ENCODE assay signal across 11 cellular contexts in the genomic region with DNA sequence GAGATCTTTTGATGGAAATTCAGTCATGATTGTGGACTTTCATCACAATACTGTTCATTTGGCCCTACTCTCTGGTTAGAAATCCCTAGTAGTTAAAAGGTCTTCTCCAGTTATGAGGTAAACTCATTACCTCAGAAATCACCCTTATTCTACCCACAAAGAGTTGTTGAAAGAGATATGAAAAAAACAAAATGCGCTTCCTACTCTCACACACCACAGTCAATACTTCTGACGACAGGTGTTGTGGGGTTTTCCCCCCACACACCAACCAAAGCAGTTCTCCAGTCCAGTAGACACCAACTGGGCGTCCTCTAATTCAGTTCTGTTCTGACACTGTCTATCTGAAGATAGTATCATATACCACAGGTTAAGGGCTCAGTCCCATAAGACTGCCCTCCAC. TPM values are rescaled to one million over a fixed set of nuclear protein-coding genes. Genes with fewer than 3 reads are reported as not detected.
DNase-seq lines count a peak whose midpoint lies in the region; ATAC-seq, FAIRE-seq and TF ChIP-seq lines count a peak whose summit lies in the region.
"Had no signal": no experiment of that assay in that cellular context is flagged by ENCODE, and none has a peak within 500 bp of the region (broad histone marks: within the 10 kb centered on the region; RNA-seq: fewer than 3 reads in every experiment).

No MANE protein-coding gene starts in this region.

- ATAC-seq in GM19395 (IDR thresholded peaks at IDR 0.05; ENCODE audit: unreplicated experiment) (peak; percentile 97), HG02798 (IDR thresholded peaks at IDR 0.05; ENCODE audit: poor library complexity, unreplicated experiment) (peak; percentile 98), HG03520 (IDR thresholded peaks at IDR 0.05; ENCODE audit: unreplicated experiment) (peak; percentile 96)
- ATAC-seq: T-helper 17 cell had no signal

- no peak for TF ChIP-seq POLR2A in GM12891 (IDR thresholded peaks at IDR 0.05; ENCODE audit: low read depth, low read length)

- H3K36me3 ChIP-seq in ascending aorta = no peaks in the 10 kb centered on the region

- DNase-seq in GM12891 (ENCODE audit: insufficient read length, low spot score) = peak; percentile 9
- DNase-seq in activated CD4-positive, CD25-positive, alpha-beta regulatory T cell (lab: John Stamatoyannopoulos, UW) = no peak
- no peak for DNase-seq in ascending aorta (ENCODE audit: low spot score in 2 of 2)
- no peak for DNase-seq in foreskin melanocyte
- DNase-seq in HuH-7 (ENCODE audit: low spot score) = no peak
- DNase-seq: NK-92 treated with Interleukin-12 subunit alpha and Interleukin-12 subunit beta, amount 100 ng/mL, for 24 hours; T-helper 17 cell had no signal

- H3K4me1 ChIP-seq in ascending aorta = no peaks in the 10 kb centered on the region

- intact Hi-C loops in ascending aorta (cut with DNase I) = no loop called here

- no peaks in the 10 kb centered on the region for H3K27me3 ChIP-seq in ascending aorta

- no peak overlapping the region for H3K27ac ChIP-seq in ascending aorta
- H3K27ac ChIP-seq: skin epidermis had no signal

- H3K9me3 ChIP-seq in ascending aorta = no peaks in the 10 kb centered on the region

- FAIRE-seq in GM12891 (lab: Jason Lieb, UNC) = peak; percentile 88

- no peak overlapping the region for H3K4me3 ChIP-seq in ascending aorta
- H3K4me3 ChIP-seq: skin epidermis had no signal

- no peak for TF ChIP-seq CTCF in ascending aorta (IDR thresholded peaks at IDR 0.05)

TF ChIP-seq in GM12891, 5 proteins besides CTCF, POLR2A, EP300 and RAD21:
- TF ChIP-seq PAX5 (IDR thresholded peaks at IDR 0.05; ENCODE audit: insufficient read depth, low read length, severe bottlenecking) (no peak), SPI1 (IDR thresholded peaks at IDR 0.05; ENCODE audit: low read depth, low read length) (peak; percentile 21; the same call in 1 of the 2 replicates), TAF1 (IDR thresholded peaks at IDR 0.05; ENCODE audit: low read depth, low read length) (no peak)

RNA-seq across cellular contexts. Expression of a gene that starts 54.9 kb away (rescaled TPM):
- polyA plus RNA-seq in GM12891 (2012; ENCODE audit: low read depth, missing spikeins) = 6.9 TPM
- 3.5 TPM for total RNA-seq in ascending aorta

RNA-seq across cellular contexts. Expression of a gene that starts 55.0 kb away (rescaled TPM):
- polyA plus RNA-seq in GM12891 (2012; ENCODE audit: low read depth, missing spikeins) = 2.2 TPM
- 1.8 TPM for total RNA-seq in ascending aorta
